11 cellular contexts compared by ENCODE assay signal in the genomic region with DNA sequence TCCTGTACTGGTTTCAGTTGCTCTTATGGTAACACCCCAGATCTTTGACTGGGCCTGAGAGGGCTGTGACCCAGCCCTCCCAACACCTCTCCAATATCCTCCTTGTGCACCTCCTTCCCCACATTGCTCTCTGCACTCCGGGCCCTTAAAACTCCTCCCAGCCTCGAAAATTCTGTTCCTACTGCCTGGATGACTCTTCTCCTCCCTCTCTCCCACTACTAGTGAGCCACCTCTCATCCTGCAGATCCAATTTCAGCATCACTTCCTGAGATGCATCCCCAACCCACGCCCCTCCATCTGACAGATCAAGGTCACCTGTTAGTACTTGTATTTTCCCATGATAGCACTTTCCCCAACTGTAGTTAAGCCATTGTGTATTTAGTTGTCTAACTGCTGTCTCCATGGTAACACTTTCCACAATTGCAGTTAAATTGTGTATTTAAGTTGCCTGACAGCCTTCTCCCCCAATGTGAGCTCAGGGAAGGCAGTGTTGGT. TPM values are rescaled to one million over a fixed set of nuclear protein-coding genes. Genes with fewer than 3 reads are reported as not detected.
DNase-seq lines count a peak whose midpoint lies in the region; ATAC-seq and TF ChIP-seq lines count a peak whose summit lies in the region.
"Had no signal": no experiment of that assay in that cellular context is flagged by ENCODE, and none has a peak within 500 bp of the region (broad histone marks: within the 10 kb centered on the region; RNA-seq: fewer than 3 reads in every experiment).

No MANE protein-coding gene starts in this region.

- CTCF ChIA-PET in HEK293T (lab: Yijun Ruan, JAX) (no interaction called here), T-cell (lab: Charles Lee) (no interaction called here)

- no peak for ATAC-seq in T-cell (replicated peaks in 1 of 4)

- no peak overlapping the region for H3K27ac ChIP-seq in brain microvascular endothelial cell
- H3K27ac ChIP-seq: SJSA1 had no signal

- no peak for TF ChIP-seq CTCF in brain microvascular endothelial cell (IDR thresholded peaks at IDR 0.05; ENCODE audit: low read depth, low read length, missing control alignments)

- H3K4me3 ChIP-seq in brain microvascular endothelial cell (ENCODE audit: low read depth, low read length): no peak overlapping the region
- H3K4me3 ChIP-seq: SJSA1 had no signal

- no peaks in the 10 kb centered on the region for H3K27me3 ChIP-seq in brain microvascular endothelial cell (replicated peaks)
- H3K27me3 ChIP-seq: SJSA1 had no signal

- in situ Hi-C loops in brain microvascular endothelial cell (cut with HindIII; ENCODE audit: low pct_ligation_motif_present, low sequenced_read_pairs): no loop called here

- no peaks in the 10 kb centered on the region for H3K36me3 ChIP-seq in brain microvascular endothelial cell (replicated peaks)
- H3K36me3 ChIP-seq: SJSA1 had no signal

- no peaks in the 10 kb centered on the region for H3K9me3 Mint-ChIP-seq in T-cell
- H3K9me3 Mint-ChIP-seq: CD8-positive, alpha-beta memory T cell had no signal

- no peaks in the 10 kb centered on the region for H3K4me1 Mint-ChIP-seq in T-cell
- H3K4me1 Mint-ChIP-seq: CD8-positive, alpha-beta memory T cell had no signal

- no peaks in the 10 kb centered on the region for H3K36me3 Mint-ChIP-seq in T-cell

- POLR2A ChIA-PET in HEK293T (lab: Yijun Ruan, JAX) (interaction anchor here (1.2 kb wide), 1 partner anchor 11 kb away, joined by 4 read pairs; a partner anchor contains a TSS), T-cell (lab: Charles Lee) (interaction anchor here in 1 of 2 donors (0.7 kb wide), 1 partner anchor 18 kb away, joined by 3 read pairs; no protein-coding TSS in a partner anchor)

- H3K4me3 Mint-ChIP-seq in T-cell: no peak overlapping the region
- H3K4me3 Mint-ChIP-seq: CD8-positive, alpha-beta memory T cell had no signal

- no peak overlapping the region for H3K27ac Mint-ChIP-seq in T-cell
- H3K27ac Mint-ChIP-seq: CD8-positive, alpha-beta memory T cell had no signal

- H3K27me3 Mint-ChIP-seq in T-cell: peaks cover 0 to 6% of the 10 kb centered on the region in 2 donors

- no peak for DNase-seq in HEK293T (ENCODE audit: extremely low spot score)
- peak; percentile 83 for DNase-seq in NCI-H2171 treated with DMSO at 0.1 percent for 48 hours (lab: John Stamatoyannopoulos, UW)
- peak; percentile 49 for DNase-seq in brain microvascular endothelial cell
- DNase-seq in nucleus accumbens (lab: John Stamatoyannopoulos, UW): peak in 33 of 56 donors; percentile 2 to 66 (median 30)
- DNase-seq in cerebellum (ENCODE audit: low spot score): no peak
- no peak for DNase-seq in H4 (ENCODE audit: low spot score)
- no peak for DNase-seq in T-cell
- DNase-seq in SIG-M5 (lab: John Stamatoyannopoulos, UW): no peak
- DNase-seq: CD8-positive, alpha-beta memory T cell; cortex of kidney had no signal

TF ChIP-seq in HEK293T, 16 proteins besides CTCF, POLR2A, EP300 and RAD21:
- TF ChIP-seq ARNT (IDR thresholded peaks at IDR 0.05) (no peak), ZNF384 (IDR thresholded peaks at IDR 0.05) (no peak), BHLHE40 (IDR thresholded peaks at IDR 0.05; ENCODE audit: borderline replicate concordance) (no peak), L3MBTL2 (conservative IDR thresholded peaks at IDR 0.05) (no peak), NFRKB (IDR thresholded peaks at IDR 0.05) (no peak), ELF4 (IDR thresholded peaks at IDR 0.05) (no peak), SUZ12 (IDR thresholded peaks at IDR 0.05) (no peak), CTBP1 (IDR thresholded peaks at IDR 0.05; ENCODE audit: borderline replicate concordance) (no peak)
- TF ChIP-seq, protein P1, sequence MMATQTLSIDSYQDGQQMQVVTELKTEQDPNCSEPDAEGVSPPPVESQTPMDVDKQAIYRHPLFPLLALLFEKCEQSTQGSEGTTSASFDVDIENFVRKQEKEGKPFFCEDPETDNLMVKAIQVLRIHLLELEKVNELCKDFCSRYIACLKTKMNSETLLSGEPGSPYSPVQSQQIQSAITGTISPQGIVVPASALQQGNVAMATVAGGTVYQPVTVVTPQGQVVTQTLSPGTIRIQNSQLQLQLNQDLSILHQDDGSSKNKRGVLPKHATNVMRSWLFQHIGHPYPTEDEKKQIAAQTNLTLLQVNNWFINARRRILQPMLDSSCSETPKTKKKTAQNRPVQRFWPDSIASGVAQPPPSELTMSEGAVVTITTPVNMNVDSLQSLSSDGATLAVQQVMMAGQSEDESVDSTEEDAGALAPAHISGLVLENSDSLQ (IDR thresholded peaks at IDR 0.05): peak; percentile 67

RNA-seq across cellular contexts. Expression of a gene that starts 11.5 kb away (rescaled TPM):
- 13.5 TPM for total RNA-seq in cerebellum
- total RNA-seq in H4 (2014; rRNA removed; shearing (Covaris generic)): 3.2 and 3.7 TPM in 2 replicates
- total RNA-seq in T-cell: 1 to 10 TPM; 4.2 to 7.4 (median 6.3) TPM

Comparison
In these comparisons a context has a peak if more than half of its experiments do, and no peak if none do; other contexts are left out.
1. DNase-seq: peak in NCI-H2171 treated with DMSO at 0.1 percent for 48 hours (single experiment), brain microvascular endothelial cell (single experiment) and nucleus accumbens (33 of 56); none in HEK293T (single experiment), cerebellum (single experiment), H4 (single experiment), T-cell (0 of 34) and SIG-M5 (single experiment).